In the genomic region with DNA sequence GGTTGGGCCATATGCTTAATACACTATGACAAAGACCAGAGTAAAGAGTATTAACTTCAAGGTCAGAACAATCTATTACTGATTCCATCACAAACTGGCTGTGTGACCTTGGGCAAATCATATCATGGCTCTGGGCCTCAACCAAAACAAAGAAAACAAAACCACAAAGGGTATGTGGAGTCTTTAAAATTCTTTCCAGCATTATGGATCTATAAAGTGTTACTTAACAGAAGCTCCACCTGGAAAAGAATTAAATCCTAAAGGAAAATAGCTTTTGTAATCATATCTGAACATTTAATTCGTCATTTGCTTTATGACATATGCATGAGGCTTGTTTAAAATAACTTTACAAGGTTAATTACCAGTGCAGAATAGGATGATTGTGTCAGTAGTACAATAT, we compare ENCODE assay signal across 10 cellular contexts.
"Had no signal": no experiment of that assay in that cellular context is flagged by ENCODE, and none has a peak within 500 bp of the region (broad histone marks: within the 10 kb centered on the region; RNA-seq: fewer than 3 reads in every experiment).

No MANE protein-coding gene starts in this region.

- DNase-seq: GM23248, GOT3, H7, H9, HCEC 1CT, HFFc6 had no signal

- H3K4me2 ChIP-seq: GM23338 had no signal

- H3K27ac ChIP-seq: GM23248 had no signal

- ATAC-seq: GM23338, HCT116 had no signal

- H3K4me3 ChIP-seq: GM23248, GM23338 had no signal

- H3K9ac ChIP-seq: GM23248 had no signal

- FAIRE-seq: H1, H54 had no signal

- H2AFZ ChIP-seq: GM23248, GM23338 had no signal
